In genomic region chr1:153532769-153533599, GRCh38 we compare ENCODE assay signal across 1 cellular context.
TF ChIP-seq lines count a peak whose summit lies in the region.

No MANE protein-coding gene starts in this region.

TF ChIP-seq in HepG2, 621 proteins besides CTCF, POLR2A, EP300 and RAD21 (continued from another document and continues in another):
- TF ChIP-seq E2F1 (CRISPR knock-in tag; IDR thresholded peaks at IDR 0.05) (no peak), ZNF674 (CRISPR knock-in tag; IDR thresholded peaks at IDR 0.05; ENCODE audit: low read depth) (no peak), ADNP (CRISPR knock-in tag; IDR thresholded peaks at IDR 0.05) (no peak), TEAD2 (CRISPR knock-in tag; IDR thresholded peaks at IDR 0.05) (no peak), CENPBD1 (CRISPR knock-in tag; IDR thresholded peaks at IDR 0.05; ENCODE audit: borderline replicate concordance, low read depth) (no peak), MEIS1 (CRISPR knock-in tag; IDR thresholded peaks at IDR 0.05; ENCODE audit: borderline replicate concordance) (no peak; the same call in 1 of the 2 replicates), ATF2 (CRISPR knock-in tag; IDR thresholded peaks at IDR 0.05) (no peak), GATAD1 (CRISPR knock-in tag; IDR thresholded peaks at IDR 0.05) (no peak), GABPA (IDR thresholded peaks at IDR 0.05; ENCODE audit: low read depth, low read length) (no peak), GABPA (CRISPR knock-in tag; IDR thresholded peaks at IDR 0.05; ENCODE audit: low read depth) (no peak), CC2D1A (CRISPR knock-in tag; IDR thresholded peaks at IDR 0.05) (no peak), SIX1 (CRISPR knock-in tag; IDR thresholded peaks at IDR 0.05; ENCODE audit: borderline replicate concordance) (no peak), MTF1 (CRISPR knock-in tag; IDR thresholded peaks at IDR 0.05) (no peak), NFE2L1 (CRISPR knock-in tag; IDR thresholded peaks at IDR 0.05; ENCODE audit: borderline replicate concordance) (no peak), KAT2B (IDR thresholded peaks at IDR 0.05; ENCODE audit: borderline replicate concordance, low read depth, low read length) (no peak), HMGXB3 (CRISPR knock-in tag; IDR thresholded peaks at IDR 0.05; ENCODE audit: borderline replicate concordance) (no peak), ZNF776 (CRISPR knock-in tag; IDR thresholded peaks at IDR 0.05) (no peak), JUN (CRISPR knock-in tag; IDR thresholded peaks at IDR 0.05) (no peak), RBAK (CRISPR knock-in tag; IDR thresholded peaks at IDR 0.05) (no peak), ZNF646 (CRISPR knock-in tag; IDR thresholded peaks at IDR 0.05) (no peak), ZNF230 (CRISPR knock-in tag; IDR thresholded peaks at IDR 0.05) (no peak), AFF4 (CRISPR knock-in tag; IDR thresholded peaks at IDR 0.05) (no peak), TSC22D2 (CRISPR knock-in tag; IDR thresholded peaks at IDR 0.05; ENCODE audit: borderline replicate concordance) (no peak), TAF15 (IDR thresholded peaks at IDR 0.05; ENCODE audit: low read depth, low read length, poor library complexity, severe bottlenecking) (no peak), ZFP36L1 (CRISPR knock-in tag; IDR thresholded peaks at IDR 0.05) (no peak), ZNF547 (CRISPR knock-in tag; IDR thresholded peaks at IDR 0.05) (no peak), SNAPC4 (CRISPR knock-in tag; IDR thresholded peaks at IDR 0.05) (no peak), ZNF33B (CRISPR knock-in tag; IDR thresholded peaks at IDR 0.05) (no peak)
